In the genomic region with DNA sequence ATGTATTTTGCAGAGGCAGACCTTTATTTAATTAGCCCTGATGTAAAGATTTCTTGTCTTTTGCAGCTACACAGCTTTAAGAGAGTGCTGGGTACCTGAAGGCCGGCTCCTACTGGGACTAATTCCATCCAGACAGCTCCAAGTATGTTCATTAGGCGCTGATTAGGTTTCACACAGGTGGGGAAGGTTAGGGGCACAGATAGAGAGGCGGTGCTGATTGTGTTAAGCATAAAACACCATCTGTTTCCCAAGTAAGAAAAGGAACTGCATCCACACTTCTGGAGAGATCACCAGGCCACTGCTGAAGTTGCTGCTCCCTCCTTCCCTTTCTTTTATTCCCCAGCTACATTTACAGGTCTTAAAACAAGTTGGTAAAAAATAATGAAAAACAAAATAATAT, we compare ENCODE assay signal across 24 cellular contexts.
"Had no signal": no experiment of that assay in that cellular context is flagged by ENCODE, and none has a peak within 500 bp of the region (broad histone marks: within the 10 kb centered on the region; RNA-seq: fewer than 3 reads in every experiment).

No MANE protein-coding gene starts in this region.

- H3K9me3 ChIP-seq: esophagus squamous epithelium, gastrocnemius medialis, left ventricle myocardium inferior, sigmoid colon, transverse colon had no signal

- H3K4me2 ChIP-seq: smooth muscle cell had no signal

- H3K27ac ChIP-seq: esophagus squamous epithelium, gastrocnemius medialis, left ventricle myocardium inferior, sigmoid colon, transverse colon had no signal

- H3K27me3 ChIP-seq: esophagus squamous epithelium, gastrocnemius medialis, sigmoid colon, transverse colon had no signal

- DNase-seq: activated CD4-positive, alpha-beta T cell treated with anti-CD3 and anti-CD28 coated beads for 1 hour; activated CD4-positive, alpha-beta T cell treated with anti-CD3 and anti-CD28 coated beads, Interleukin-2, amount 50 U/mL, for 1 hour; activated CD8-positive, alpha-beta memory T cell treated with anti-CD3 and anti-CD28 coated beads for 24 hours; activated CD8-positive, alpha-beta memory T cell treated with anti-CD3 and anti-CD28 coated beads, Interleukin-2, amount 50 U/mL, for 48 hours; activated naive CD4-positive, alpha-beta T cell treated with Interleukin-2 at 50 U/mL for 16 hours; activated naive CD8-positive, alpha-beta T cell treated with anti-CD3 and anti-CD28 coated beads for 36 hours; activated T-cell treated with anti-CD3 and anti-CD28 coated beads, Interleukin-2, amount 50 U/mL, for 48 hours; central memory CD4-positive, alpha-beta T cell; dermis blood vessel endothelial cell; effector memory CD4-positive, alpha-beta T cell; esophagus squamous epithelium; gastrocnemius medialis; head of caudate nucleus; hypothalamus; left ventricle myocardium inferior; mammary epithelial cell; midbrain; natural killer cell; retina; sigmoid colon; stimulated activated CD4-positive, alpha-beta T cell treated with anti-CD3 and anti-CD28 coated beads, Interleukin-15, amount 100 ng/mL, for 24 hours; transverse colon had no signal

- H3K4me1 ChIP-seq: esophagus squamous epithelium, gastrocnemius medialis, left ventricle myocardium inferior, sigmoid colon, transverse colon had no signal

- H3K4me3 ChIP-seq: esophagus squamous epithelium, gastrocnemius medialis, left ventricle myocardium inferior, sigmoid colon, smooth muscle cell, transverse colon had no signal

- ATAC-seq: gastrocnemius medialis; natural killer cell; stimulated activated memory B cell treated with anti-CD40 and anti-IgM and Interleukin-4, amounts not matched to agents 10 μg/mL and 1 μg/mL and 100 μg/mL, for 72 hours had no signal

- H3K36me3 ChIP-seq: esophagus squamous epithelium, gastrocnemius medialis, left ventricle myocardium inferior, sigmoid colon, transverse colon had no signal
